In genomic region chr4:142406051-142406549, GRCh38 we compare ENCODE assay signal across 8 cellular contexts.
DNase-seq lines count a peak whose midpoint lies in the region; ATAC-seq and TF ChIP-seq lines count a peak whose summit lies in the region.

No MANE protein-coding gene starts in this region.

- H3K9me3 ChIP-seq in AG04450 (ENCODE audit: control insufficient read depth, insufficient read depth, low read length) (no peaks in the 10 kb centered on the region), left lung (no peaks in the 10 kb centered on the region)

- H3K4me3 ChIP-seq in AG04450 (ENCODE audit: low read depth, low read length) (peak overlapping the region; percentile 66), left lung (no peak overlapping the region)

- H3K27ac ChIP-seq in AG04450 (ENCODE audit: low read depth, low read length) (peak overlapping the region; percentile 78), left lung (peak overlapping the region; percentile 66 to 78)

- no peaks in the 10 kb centered on the region for H3K9me3 Mint-ChIP-seq in activated naive CD8-positive, alpha-beta T cell (ENCODE audit: low read depth)
- H3K9me3 Mint-ChIP-seq in glutamatergic neuron (ENCODE audit: unreplicated experiment), result no peaks in the 10 kb centered on the region

- no peaks in the 10 kb centered on the region for H3K27me3 Mint-ChIP-seq in activated naive CD8-positive, alpha-beta T cell
- no peaks in the 10 kb centered on the region for H3K27me3 Mint-ChIP-seq in glutamatergic neuron (ENCODE audit: unreplicated experiment)

- peaks cover 71% of the 10 kb centered on the region for H3K4me1 Mint-ChIP-seq in activated naive CD8-positive, alpha-beta T cell (ENCODE audit: low read depth)
- H3K4me1 Mint-ChIP-seq in glutamatergic neuron (ENCODE audit: low read depth, unreplicated experiment), result peaks cover 29% of the 10 kb centered on the region

- TF ChIP-seq CTCF in AG04450 (IDR thresholded peaks at IDR 0.05; ENCODE audit: low read depth, low read length) (no peak), left lung (IDR thresholded peaks at IDR 0.05) (no peak), glutamatergic neuron (IDR thresholded peaks at IDR 0.05; ENCODE audit: partially characterized antibody, unreplicated experiment) (no peak)

- DNase-seq in AG04450 (ENCODE audit: low read depth, low spot score), result no peak
- no peak for DNase-seq in left lung
- DNase-seq in glutamatergic neuron, result no peak
- DNase-seq in NCI-H748 treated with DMSO at 0.1 percent for 48 hours (lab: John Stamatoyannopoulos, UW), result no peak
- DNase-seq in NCI-H146 (lab: John Stamatoyannopoulos, UW), result no peak
- DNase-seq in middle frontal gyrus (ENCODE audit: extremely low spot score, low spot score), result no peak

- POLR2A ChIA-PET in AG04450 (lab: Yijun Ruan, JAX), result interaction anchor here (0.9 to 1.7 kb wide), 2 partner anchors 132 to 140 kb away, joined by 3 to 6 read pairs; no protein-coding TSS in a partner anchor

- CTCF ChIA-PET in AG04450 (lab: Charles Lee), result interaction anchor here (0.7 to 3.9 kb wide), 3 partner anchors 53 to 279 kb away, joined by 3 to 14 read pairs (median 7); no protein-coding TSS in a partner anchor

- ATAC-seq in HG02885 (IDR thresholded peaks at IDR 0.05; ENCODE audit: poor library complexity, unreplicated experiment) (peak; percentile 38), left lung (peak; percentile 13)

- H3K36me3 ChIP-seq in left lung, result no peaks in the 10 kb centered on the region

- intact Hi-C loops in left lung (cut with DNase I), result no loop called here

- peak overlapping the region; percentile 96 for H3K4me3 Mint-ChIP-seq in activated naive CD8-positive, alpha-beta T cell
- no peak overlapping the region for H3K4me3 Mint-ChIP-seq in glutamatergic neuron (ENCODE audit: unreplicated experiment)

- H3K27me3 ChIP-seq in AG04450 (ENCODE audit: control insufficient read depth, insufficient read depth, low read length) (no peaks in the 10 kb centered on the region), left lung (no peaks in the 10 kb centered on the region)

- H3K36me3 Mint-ChIP-seq in activated naive CD8-positive, alpha-beta T cell, result peaks cover 15% of the 10 kb centered on the region
- H3K36me3 Mint-ChIP-seq in glutamatergic neuron (ENCODE audit: unreplicated experiment), result no peaks in the 10 kb centered on the region

- H3K27ac Mint-ChIP-seq in activated naive CD8-positive, alpha-beta T cell, result peak overlapping the region; percentile 98
- H3K27ac Mint-ChIP-seq in glutamatergic neuron (ENCODE audit: unreplicated experiment), result no peak overlapping the region

- H3K4me1 ChIP-seq in left lung, result peaks cover 0 to 26% of the 10 kb centered on the region in 2 donors
